In the genomic region with DNA sequence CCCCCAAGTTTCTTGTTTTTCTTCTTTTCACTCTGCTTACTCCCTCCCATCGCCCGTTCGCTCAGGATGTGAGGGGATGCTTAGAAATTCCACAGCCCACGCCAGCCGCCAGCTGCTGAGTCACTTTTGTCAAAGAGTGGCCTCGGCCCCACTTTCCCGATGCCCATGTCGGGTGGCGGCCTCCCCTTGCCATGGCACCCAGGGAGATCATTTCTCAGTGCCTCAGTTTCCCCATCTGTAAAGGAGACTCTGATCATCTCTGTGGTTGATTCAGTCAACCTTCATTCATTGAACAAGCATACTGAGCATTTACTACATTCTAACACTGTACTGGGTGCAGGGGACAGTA, we compare ENCODE assay signal across 9 cellular contexts. TPM values are rescaled to one million over a fixed set of nuclear protein-coding genes. Genes with fewer than 3 reads are reported as not detected.
DNase-seq lines count a peak whose midpoint lies in the region; ATAC-seq and TF ChIP-seq lines count a peak whose summit lies in the region.
"Had no signal": no experiment of that assay in that cellular context is flagged by ENCODE, and none has a peak within 500 bp of the region (broad histone marks: within the 10 kb centered on the region; RNA-seq: fewer than 3 reads in every experiment).

No MANE protein-coding gene starts in this region.

- DNase-seq in A673 (ENCODE audit: low spot score) (no peak), HFF-Myc (ENCODE audit: extremely low read depth, low read depth) (no peak), cardiac fibroblast (ENCODE audit: low read depth in 2 of 2) (no peak), naive B cell (no peak), D341Med (ENCODE audit: low spot score) (no peak), WERI-Rb-1 (no peak)
- DNase-seq in effector CD8-positive, alpha-beta T cell (lab: John Stamatoyannopoulos, UW): no peak

- peaks cover 25 to 28% (median 27%) of the 10 kb centered on the region in 3 donors for H3K4me1 Mint-ChIP-seq in naive B cell

- POLR2A ChIA-PET in A673 (lab: Charles Lee; ENCODE audit: low non-redundant PET): interaction anchor here (0.6 kb wide), 1 partner anchor 181 kb away, joined by 6 read pairs; no protein-coding TSS in a partner anchor

- TSS peak; percentile 76 for BruUV-seq in A673 (replicated peaks; lab: Mats Ljungman, UMichigan)

- H3K4me3 Mint-ChIP-seq in naive B cell: peak overlapping the region; percentile 91 to 98 (median 96)

- TF ChIP-seq CTCF in A673 (conservative IDR thresholded peaks at IDR 0.05; ENCODE audit: low read depth, low read length) (no peak), HFF-Myc (IDR thresholded peaks at IDR 0.05; ENCODE audit: low read depth, low read length, missing control alignments) (no peak), cardiac fibroblast (IDR thresholded peaks at IDR 0.05; ENCODE audit: low read depth, low read length) (no peak), WERI-Rb-1 (IDR thresholded peaks at IDR 0.05; ENCODE audit: low read depth, low read length) (no peak)

- H3K9me3 ChIP-seq in A673 (ENCODE audit: low read depth, low read length, poor library complexity, severe bottlenecking) (no peaks in the 10 kb centered on the region), WERI-Rb-1 (ENCODE audit: severe bottlenecking) (no peaks in the 10 kb centered on the region)

- ATAC-seq in naive B cell (ENCODE audit: low read depth in 2 of 2) (no peak), HG03039 (IDR thresholded peaks at IDR 0.05; ENCODE audit: unreplicated experiment) (no peak)

- no peaks in the 10 kb centered on the region for H3K36me3 ChIP-seq in A673 (ENCODE audit: insufficient read depth, low read length, poor library complexity, severe bottlenecking)
- no peaks in the 10 kb centered on the region for H3K36me3 ChIP-seq in WERI-Rb-1

- H3K27me3 Mint-ChIP-seq in naive B cell: peaks cover 0 to 4% (median 4%) of the 10 kb centered on the region in 3 donors

- no peaks in the 10 kb centered on the region for H3K36me3 Mint-ChIP-seq in naive B cell

- CTCF ChIA-PET in A673 (lab: Charles Lee): no interaction called here

- peak overlapping the region; percentile 23 to 92 (median 84) for H3K27ac Mint-ChIP-seq in naive B cell

- H3K27me3 ChIP-seq in A673 (replicated peaks; ENCODE audit: insufficient read depth, low read depth, low read length, poor library complexity): no peaks in the 10 kb centered on the region
- no peaks in the 10 kb centered on the region for H3K27me3 ChIP-seq in WERI-Rb-1 (ENCODE audit: insufficient read depth, low read depth, severe bottlenecking)

- intact Hi-C loops in A673 (cut with micrococcal nuclease; ENCODE audit: unreplicated experiment): no loop called here

- peaks cover 55% of the 10 kb centered on the region for H3K4me1 ChIP-seq in A673 (ENCODE audit: insufficient read depth, low read length, poor library complexity, severe bottlenecking)

- H3K27ac ChIP-seq in A673 (ENCODE audit: low read depth, low read length, poor library complexity, severe bottlenecking) (peak overlapping the region; percentile 75), WERI-Rb-1 (no peak overlapping the region)

- H3K9me3 Mint-ChIP-seq in naive B cell: no peaks in the 10 kb centered on the region

- H3K4me3 ChIP-seq in A673 (ENCODE audit: low read depth, low read length, poor library complexity, severe bottlenecking) (peak overlapping the region; percentile 47), HFF-Myc (replicated peaks; ENCODE audit: low read depth, low read length) (peak overlapping the region; percentile 91), cardiac fibroblast (replicated peaks in 1 of 2; ENCODE audit: low read depth in 2 of 2, low read length in 2 of 2) (peak overlapping the region; percentile 77 to 81), WERI-Rb-1 (ENCODE audit: low read depth, low read length) (no peak overlapping the region)

RNA-seq across cellular contexts. Expression of gene PDGFRB, which starts 0.4 kb away (rescaled TPM):
- total RNA-seq in A673 (2021): 25.9 and 58.3 TPM in 2 replicates
- polyA plus RNA-seq in naive B cell (ENCODE audit: low read depth in 6 of 6): 1 to 10 TPM in 3 of 6 donors, under 1 TPM in 2, not detected in 1; 0.09 to 1.8 (median 1.1) TPM

RNA-seq across cellular contexts. Expression of gene CDX1, which starts 10.6 kb away (rescaled TPM):
- not detected in 2 replicates for total RNA-seq in A673 (2021)
- polyA plus RNA-seq in naive B cell (ENCODE audit: low read depth in 6 of 6): not detected
- total RNA-seq: epithelial cell of proximal tubule had no signal

RNA-seq across cellular contexts. Expression of gene SLC6A7, which starts 33.9 kb away (rescaled TPM):
- total RNA-seq in A673 (2021): not detected in 2 replicates
- polyA plus RNA-seq in naive B cell (ENCODE audit: low read depth in 6 of 6): not detected
- total RNA-seq: epithelial cell of proximal tubule had no signal
